Comparison of ENCODE assay signal across 27 cellular contexts in the genomic region with DNA sequence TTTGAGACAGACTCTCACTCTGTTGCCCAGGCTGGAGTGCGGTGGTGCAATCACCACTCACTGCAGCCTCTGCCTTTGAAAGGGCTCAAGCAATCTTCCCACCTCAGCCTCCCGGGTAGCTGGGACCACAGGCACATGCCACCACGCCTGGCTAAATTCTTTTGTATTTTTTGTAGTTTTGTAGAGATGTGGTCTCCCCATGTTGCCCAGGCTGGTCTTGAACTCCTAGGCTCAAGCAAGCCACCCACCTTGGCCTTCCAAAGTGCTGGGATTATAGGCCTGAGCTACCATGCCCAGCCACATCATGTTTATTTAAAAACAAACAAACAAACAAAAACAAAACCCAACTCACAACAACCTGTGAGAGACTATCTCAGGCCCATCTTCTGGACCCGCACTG. TPM values are rescaled to one million over a fixed set of nuclear protein-coding genes. Genes with fewer than 3 reads are reported as not detected.
"Had no signal": no experiment of that assay in that cellular context is flagged by ENCODE, and none has a peak within 500 bp of the region (broad histone marks: within the 10 kb centered on the region; RNA-seq: fewer than 3 reads in every experiment).

No MANE protein-coding gene starts in this region.

- H3K27ac Mint-ChIP-seq: activated CD8-positive, alpha-beta T cell treated with anti-CD3 and anti-CD28 coated beads, Interleukin-2, amount 10 ng/mL, durations not matched to agents 7 days and 5 days; activated naive CD4-positive, alpha-beta T cell treated with anti-CD3 and anti-CD28 coated beads for 36 hours; activated naive CD8-positive, alpha-beta T cell had no signal

- H3K9me3 Mint-ChIP-seq: activated naive CD4-positive, alpha-beta T cell treated with anti-CD3 and anti-CD28 coated beads for 36 hours; activated T-cell treated with anti-CD3 and anti-CD28 coated beads, Interleukin-2, amount 50 U/mL, for 4 hours had no signal

- ATAC-seq: activated CD8-positive, alpha-beta T cell treated with anti-CD3 and anti-CD28 coated beads, Interleukin-2, amount 10 ng/mL, durations not matched to agents 7 days and 5 days; activated T-cell treated with anti-CD3 and anti-CD28 coated beads, Interleukin-2, amount 50 U/mL, for 4 hours; Right ventricle myocardium inferior had no signal

- H3K36me3 Mint-ChIP-seq: activated naive CD8-positive, alpha-beta T cell had no signal

- H3K27me3 ChIP-seq: brain microvascular endothelial cell, cardiac muscle cell had no signal

- H3K4me3 ChIP-seq: cardiac muscle cell, SK-N-MC had no signal

- H3K4me3 Mint-ChIP-seq: activated CD8-positive, alpha-beta T cell treated with anti-CD3 and anti-CD28 coated beads, Interleukin-2, amount 10 ng/mL, durations not matched to agents 7 days and 5 days; activated naive CD4-positive, alpha-beta T cell treated with anti-CD3 and anti-CD28 coated beads for 36 hours; activated naive CD8-positive, alpha-beta T cell; activated T-cell treated with anti-CD3 and anti-CD28 coated beads, Interleukin-2, amount 50 U/mL, for 4 hours had no signal

- H3K27ac ChIP-seq: brain microvascular endothelial cell, cardiac muscle cell, SK-N-MC, VCaP had no signal

- DNase-seq: activated CD4-positive, alpha-beta T cell treated with anti-CD3 and anti-CD28 coated beads for 4 hours; activated CD4-positive, alpha-beta T cell treated with anti-CD3 and anti-CD28 coated beads, Interleukin-2, amount 50 U/mL, for 4 hours; activated CD8-positive, alpha-beta T cell treated with anti-CD3 and anti-CD28 coated beads, Interleukin-2, amount 10 ng/mL, durations not matched to agents 7 days and 5 days; activated effector memory CD4-positive, alpha-beta T cell treated with anti-CD3 and anti-CD28 coated beads, Interleukin-2, amount 50 U/mL, for 16 hours; activated naive CD4-positive, alpha-beta T cell treated with anti-CD3 and anti-CD28 coated beads for 36 hours; activated T-cell treated with anti-CD3 and anti-CD28 coated beads, Interleukin-2, amount 50 U/mL, for 4 hours; amygdala; Kasumi-1; KBM-7; NCI-H1105 treated with DMSO at 0.1 percent for 48 hours; NCI-H146; NCI-H1930; NCI-H2107; NCI-H2171 treated with DMSO at 0.1 percent for 48 hours; NCI-H226; NCI-H526; NCI-H774; T-helper 1 cell had no signal

- H3K36me3 ChIP-seq: brain microvascular endothelial cell, cardiac muscle cell had no signal

RNA-seq across cellular contexts. Expression of a gene that starts 29.7 kb away (rescaled TPM):
- total RNA-seq: activated CD8-positive, alpha-beta T cell treated with anti-CD3 and anti-CD28 coated beads, Interleukin-2, amount 10 ng/mL, durations not matched to agents 7 days and 5 days; activated naive CD4-positive, alpha-beta T cell treated with anti-CD3 and anti-CD28 coated beads for 36 hours; activated T-cell treated with anti-CD3 and anti-CD28 coated beads, Interleukin-2, amount 50 U/mL, for 4 hours; NCI-H460; OCI-LY7; T-helper 2 cell treated with Interferon-gamma antibody and Interleukin-4, amounts not matched to agents 100 ng/mL and 5 ng/mL, for 36 hours had no signal
